Comparison of ENCODE assay signal across 27 cellular contexts in the genomic region with DNA sequence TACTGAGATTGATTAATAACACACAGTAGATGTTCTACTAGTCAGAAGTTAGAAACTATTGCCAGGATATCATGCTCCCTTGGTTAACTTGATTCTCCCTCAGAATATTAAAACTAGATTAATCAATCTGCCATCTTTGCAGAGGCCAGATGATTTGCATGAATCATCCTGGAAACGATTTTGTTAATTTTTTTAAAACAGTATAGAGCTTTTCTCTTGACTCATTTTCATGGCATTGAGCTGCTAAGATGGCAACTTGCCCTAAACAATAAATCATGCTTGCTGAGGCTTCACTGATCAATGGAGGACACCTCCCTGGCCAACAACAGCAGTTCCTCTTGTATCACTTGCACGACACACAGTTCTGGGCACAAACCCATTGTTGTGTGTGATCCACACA.
A peak's percentile ranks its signal among the peaks of the same experiment; 100 is the strongest.
DNase-seq lines count a peak whose midpoint lies in the region; TF ChIP-seq lines count a peak whose summit lies in the region.
"Had no signal": no experiment of that assay in that cellular context is flagged by ENCODE, and none has a peak within 500 bp of the region (broad histone marks: within the 10 kb centered on the region; RNA-seq: fewer than 3 reads in every experiment).

No MANE protein-coding gene starts in this region.

- no peaks in the 10 kb centered on the region for H3K36me3 Mint-ChIP-seq in MCF 10A (ENCODE audit: insufficient read depth, unreplicated experiment)
- no peaks in the 10 kb centered on the region for H3K36me3 Mint-ChIP-seq in activated CD4-positive, alpha-beta T cell treated with anti-CD3 and anti-CD28 coated beads, Interleukin-2, amount 10 ng/mL, durations not matched to agents 7 days and 5 days (ENCODE audit: low read depth)
- H3K36me3 Mint-ChIP-seq: CD4-positive, CD25-positive, alpha-beta regulatory T cell; naive thymus-derived CD4-positive, alpha-beta T cell had no signal

- H3K36me3 ChIP-seq in breast epithelium (no peaks in the 10 kb centered on the region), adrenal gland (replicated peaks in 1 of 2) (no peaks in the 10 kb centered on the region)
- H3K36me3 ChIP-seq: transverse colon had no signal

- intact Hi-C loops in MCF 10A (cut with micrococcal nuclease) (no loop called here), breast epithelium (cut with DNase I; ENCODE audit: low total_unique reads) (no loop called here), adrenal gland (cut with DNase I) (no loop called here)

- H3K4me3 Mint-ChIP-seq in MCF 10A (ENCODE audit: unreplicated experiment) = no peak overlapping the region
- H3K4me3 Mint-ChIP-seq in activated CD4-positive, alpha-beta T cell treated with anti-CD3 and anti-CD28 coated beads, Interleukin-2, amount 10 ng/mL, durations not matched to agents 7 days and 5 days = no peak overlapping the region
- H3K4me3 Mint-ChIP-seq: CD4-positive, CD25-positive, alpha-beta regulatory T cell; naive thymus-derived CD4-positive, alpha-beta T cell had no signal

- DNase-seq in MCF 10A (ENCODE audit: unreplicated experiment) (peak; percentile 14), breast epithelium (ENCODE audit: low spot score in 2 of 2) (no peak), adrenal gland (peak; percentile 52 to 77 (median 68)), fibroblast of the aortic adventitia (ENCODE audit: low read depth) (peak; percentile 97), HPDE6-E6E7 (ENCODE audit: extremely low spot score) (no peak), NCI-H1436 treated with DMSO at 0.1 percent for 48 hours (lab: John Stamatoyannopoulos, UW) (no peak), SKM-1 (lab: John Stamatoyannopoulos, UW; ENCODE audit: unreplicated experiment) (no peak)
- DNase-seq in activated CD4-positive, alpha-beta T cell treated with anti-CD3 and anti-CD28 coated beads, Interleukin-2, amount 10 ng/mL, durations not matched to agents 7 days and 5 days = no peak
- DNase-seq: 8988T; activated CD4-positive, alpha-beta T cell treated with anti-CD3 and anti-CD28 coated beads, Interleukin-2, amount 50 U/mL, for 4 hours; activated gamma-delta T cell treated with Interleukin-2 at 50 U/mL for 16 hours; amygdala; CD4-positive, CD25-positive, alpha-beta regulatory T cell; DMS53; effector memory CD4-positive, alpha-beta T cell; foreskin melanocyte; hypothalamus; islet precursor cell; MM.1S; naive thymus-derived CD4-positive, alpha-beta T cell; NCI-H146; NCI-H2171; PC-9; SIG-M5; stimulated activated CD4-positive, alpha-beta T cell treated with anti-CD3 and anti-CD28 coated beads, Interleukin-1b, Interleukin-23, amount 100 ng/mL, for 48 hours; stimulated activated naive CD4-positive, alpha-beta T cell treated with Interleukin-2 at 50 U/mL for 16 hours; transverse colon had no signal

- POLR2A ChIA-PET in MCF 10A (lab: Yijun Ruan, JAX) = no interaction called here
- POLR2A ChIA-PET in activated CD4-positive, alpha-beta T cell treated with anti-CD3 and anti-CD28 coated beads, Interleukin-2, amount 10 ng/mL, durations not matched to agents 7 days and 5 days (lab: Charles Lee) = interaction anchor here (0.7 kb wide), 1 partner anchor 1755 kb away, joined by 3 read pairs; no protein-coding TSS in a partner anchor

- WGBS in adrenal gland, 4 donors = 19 to 57% (median 40%) methylated on average over 2 of the region's 2 CpGs

- H3K27me3 Mint-ChIP-seq in MCF 10A (ENCODE audit: insufficient read depth, unreplicated experiment) = peaks cover 18% of the 10 kb centered on the region
- H3K27me3 Mint-ChIP-seq in activated CD4-positive, alpha-beta T cell treated with anti-CD3 and anti-CD28 coated beads, Interleukin-2, amount 10 ng/mL, durations not matched to agents 7 days and 5 days = peaks cover 4% of the 10 kb centered on the region
- H3K27me3 Mint-ChIP-seq: CD4-positive, CD25-positive, alpha-beta regulatory T cell had no signal

- no peak overlapping the region for H3K4me3 ChIP-seq in breast epithelium
- no peak overlapping the region for H3K4me3 ChIP-seq in adrenal gland
- H3K4me3 ChIP-seq in fibroblast of the aortic adventitia (ENCODE audit: low read depth, low read length) = no peak overlapping the region
- H3K4me3 ChIP-seq: PC-9, transverse colon had no signal

- H3K9me3 Mint-ChIP-seq in MCF 10A (ENCODE audit: unreplicated experiment) = peaks cover 8% of the 10 kb centered on the region
- no peaks in the 10 kb centered on the region for H3K9me3 Mint-ChIP-seq in activated CD4-positive, alpha-beta T cell treated with anti-CD3 and anti-CD28 coated beads, Interleukin-2, amount 10 ng/mL, durations not matched to agents 7 days and 5 days

- TF ChIP-seq POLR2A in breast epithelium (IDR thresholded peaks at IDR 0.05) (no peak), adrenal gland (IDR thresholded peaks at IDR 0.05) (no peak)

- H3K27me3 ChIP-seq in breast epithelium = no peaks in the 10 kb centered on the region
- no peaks in the 10 kb centered on the region for H3K27me3 ChIP-seq in adrenal gland
- H3K27me3 ChIP-seq: transverse colon had no signal

- no peak overlapping the region for H3K27ac Mint-ChIP-seq in MCF 10A (ENCODE audit: low read depth, unreplicated experiment)
- no peak overlapping the region for H3K27ac Mint-ChIP-seq in activated CD4-positive, alpha-beta T cell treated with anti-CD3 and anti-CD28 coated beads, Interleukin-2, amount 10 ng/mL, durations not matched to agents 7 days and 5 days
- H3K27ac Mint-ChIP-seq: CD4-positive, CD25-positive, alpha-beta regulatory T cell; naive thymus-derived CD4-positive, alpha-beta T cell had no signal

- no peaks in the 10 kb centered on the region for H3K4me1 Mint-ChIP-seq in MCF 10A (ENCODE audit: insufficient read depth, unreplicated experiment)
- H3K4me1 Mint-ChIP-seq in activated CD4-positive, alpha-beta T cell treated with anti-CD3 and anti-CD28 coated beads, Interleukin-2, amount 10 ng/mL, durations not matched to agents 7 days and 5 days = no peaks in the 10 kb centered on the region
- H3K4me1 Mint-ChIP-seq: CD4-positive, CD25-positive, alpha-beta regulatory T cell; naive thymus-derived CD4-positive, alpha-beta T cell had no signal

- no peak overlapping the region for H3K27ac ChIP-seq in breast epithelium
- H3K27ac ChIP-seq in adrenal gland = no peak overlapping the region
- H3K27ac ChIP-seq: PC-9, transverse colon had no signal

- no peak for TF ChIP-seq CTCF in MCF 10A (IDR thresholded peaks at IDR 0.05; ENCODE audit: unreplicated experiment)
- no peak for TF ChIP-seq CTCF in breast epithelium (IDR thresholded peaks at IDR 0.05)
- no peak for TF ChIP-seq CTCF in adrenal gland (IDR thresholded peaks at IDR 0.05)
- TF ChIP-seq CTCF in fibroblast of the aortic adventitia (IDR thresholded peaks at IDR 0.05; ENCODE audit: insufficient read depth, low read length) = no peak

- CTCF ChIA-PET in MCF 10A (lab: Yijun Ruan, JAX) = no interaction called here
- CTCF ChIA-PET in activated CD4-positive, alpha-beta T cell treated with anti-CD3 and anti-CD28 coated beads, Interleukin-2, amount 10 ng/mL, durations not matched to agents 7 days and 5 days (lab: Charles Lee) = no interaction called here

- H3K4me1 ChIP-seq in breast epithelium (no peaks in the 10 kb centered on the region), adrenal gland (replicated peaks in 1 of 2) (no peaks in the 10 kb centered on the region)
- H3K4me1 ChIP-seq: transverse colon had no signal

- no TSS peak for BruUV-seq in MCF 10A (replicated peaks; lab: Mats Ljungman, UMichigan)

- H3K9me3 ChIP-seq in breast epithelium (no peaks in the 10 kb centered on the region), adrenal gland (replicated peaks in 1 of 3) (no peaks in the 10 kb centered on the region)
- H3K9me3 ChIP-seq: transverse colon had no signal

Comparison
In these comparisons a context has a peak if more than half of its experiments do, and no peak if none do; other contexts are left out.
1. DNase-seq: peak in MCF 10A (single experiment), adrenal gland (7 of 7) and fibroblast of the aortic adventitia (single experiment); none in breast epithelium (0 of 2), activated CD4-positive, alpha-beta T cell treated with anti-CD3 and anti-CD28 coated beads, Interleukin-2, amount 10 ng/mL, durations not matched to agents 7 days and 5 days (single experiment), HPDE6-E6E7 (single experiment), NCI-H1436 treated with DMSO at 0.1 percent for 48 hours (single experiment) and SKM-1 (single experiment).